Comparison of ENCODE assay signal across 9 cellular contexts in genomic region chr17:65137076-65137935, GRCh38. TPM values are rescaled to one million over a fixed set of nuclear protein-coding genes. Genes with fewer than 3 reads are reported as not detected.
DNase-seq lines count a peak whose midpoint lies in the region; ATAC-seq, FAIRE-seq and TF ChIP-seq lines count a peak whose summit lies in the region.
"Had no signal": no experiment of that assay in that cellular context is flagged by ENCODE, and none has a peak within 500 bp of the region (broad histone marks: within the 10 kb centered on the region; RNA-seq: fewer than 3 reads in every experiment).

Gene RGS9, plus strand, starts transcription at chr17:65137370. Its CDS starts 171 bp downstream, at chr17:65137541.

- peaks cover 4% of the 10 kb centered on the region; the same call in 1 of the 2 replicates for H3K23me2 ChIP-seq in H1 (ENCODE audit: low read depth, low read length)

- H3K23ac ChIP-seq in H1 (ENCODE audit: insufficient read length) (no peak within 1 kb of the TSS), mesendoderm (ENCODE audit: low read length) (no peak within 1 kb of the TSS)

- peak; percentile 95 for ATAC-seq in GM19324 (IDR thresholded peaks at IDR 0.05; ENCODE audit: low FRiP score, unreplicated experiment)
- peak; percentile 88 for ATAC-seq in HG03442 (IDR thresholded peaks at IDR 0.05; ENCODE audit: unreplicated experiment)
- ATAC-seq in activated CD8-positive, alpha-beta T cell treated with anti-CD3 and anti-CD28 coated beads, Interleukin-2, amount 10 ng/mL, durations not matched to agents 7 days and 5 days = peak; percentile 99

- H2BK12ac ChIP-seq in H1 (ENCODE audit: low read depth, low read length) = no peak within 1 kb of the TSS

- H3K4me3 Mint-ChIP-seq in activated CD8-positive, alpha-beta T cell treated with anti-CD3 and anti-CD28 coated beads, Interleukin-2, amount 10 ng/mL, durations not matched to agents 7 days and 5 days = peak within 1 kb of the TSS; percentile 70

- H2AFZ ChIP-seq in H1 (ENCODE audit: low read length) = peak within 1 kb of the TSS; percentile 92

- no peak within 1 kb of the TSS for H3K56ac ChIP-seq in H1 (replicated peaks; ENCODE audit: insufficient read length, low read depth, low read length)
- H3K56ac ChIP-seq in mesendoderm (ENCODE audit: low read length) = peak within 1 kb of the TSS; percentile 74

- POLR2A ChIA-PET in activated CD8-positive, alpha-beta T cell treated with anti-CD3 and anti-CD28 coated beads, Interleukin-2, amount 10 ng/mL, durations not matched to agents 7 days and 5 days (lab: Charles Lee) = interaction anchor here (0.6 to 1.0 kb wide), 3 partner anchors 21 to 46 kb away, joined by 3 read pairs; no protein-coding TSS in a partner anchor
- POLR2A ChIA-PET in H1 (lab: Charles Lee; ENCODE audit: partially characterized antibody) = interaction anchor here (1.5 kb wide), 1 partner anchor 14 kb away, joined by 5 read pairs; no protein-coding TSS in a partner anchor

- TF ChIP-seq POLR2A in H1 (IDR thresholded peaks at IDR 0.05; ENCODE audit: control extremely low read depth in 1 of 2, low read depth in 2 of 2, low read length in 2 of 2) = no peak

- H4K91ac ChIP-seq in H1 (replicated peaks; ENCODE audit: insufficient read length, low read length) = no peak within 1 kb of the TSS

- peak; percentile 81 to 90 (median 83) for TF ChIP-seq CTCF in H1 (IDR thresholded peaks at IDR 0.05; ENCODE audit: control extremely low read depth in 1 of 3, insufficient read depth in 1 of 3, low read depth in 1 of 3, low read length in 3 of 3)

- H3K4me3 ChIP-seq in BLaER1 (peak within 1 kb of the TSS; percentile 58), H1 (ENCODE audit: extremely low read depth in 1 of 4, insufficient read depth in 2 of 4, low read depth in 3 of 4, low read length in 4 of 4) (peak within 1 kb of the TSS; percentile 30 to 58 (median 38)), mesendoderm (ENCODE audit: low read length) (no peak within 1 kb of the TSS)

- no peaks in the 10 kb centered on the region for H3K79me1 ChIP-seq in H1 (ENCODE audit: low read depth, low read length)
- no peaks in the 10 kb centered on the region for H3K79me1 ChIP-seq in mesendoderm (ENCODE audit: low read length)

- DNase-seq in NCI-H69 (lab: John Stamatoyannopoulos, UW) = peak; percentile 90
- peak; percentile 86 for DNase-seq in activated CD8-positive, alpha-beta T cell treated with anti-CD3 and anti-CD28 coated beads, Interleukin-2, amount 10 ng/mL, durations not matched to agents 7 days and 5 days
- peak; percentile 78 to 93 for DNase-seq in H1 (ENCODE audit: low read depth in 1 of 2, low spot score in 2 of 2)
- peak; percentile 94 for DNase-seq in mesendoderm
- DNase-seq in stimulated activated CD8-positive, alpha-beta memory T cell treated with anti-CD3 and anti-CD28 coated beads, Interleukin-12 subunit alpha, Interleukin-12 subunit beta, amount 100 ng/mL, for 4 hours (ENCODE audit: low read depth) = peak; percentile 75

- peaks cover 28% of the 10 kb centered on the region for H3K27me3 Mint-ChIP-seq in activated CD8-positive, alpha-beta T cell treated with anti-CD3 and anti-CD28 coated beads, Interleukin-2, amount 10 ng/mL, durations not matched to agents 7 days and 5 days (ENCODE audit: low read depth)

- H3K36me3 ChIP-seq in BLaER1 = no peaks in the 10 kb centered on the region
- H3K36me3 ChIP-seq in H1 (ENCODE audit: control insufficient read depth in 2 of 4, insufficient read depth in 4 of 4, low read length in 3 of 4) = no peaks in the 10 kb centered on the region
- no peaks in the 10 kb centered on the region for H3K36me3 ChIP-seq in mesendoderm (ENCODE audit: control insufficient read depth, insufficient read depth, low read length)

- TF ChIP-seq RAD21 in H1 (IDR thresholded peaks at IDR 0.05 in 1 of 2, conservative IDR thresholded peaks at IDR 0.05 in 1 of 2; ENCODE audit: low read depth in 2 of 2, low read length in 2 of 2) = peak; percentile 60 to 76

- no peak for FAIRE-seq in H1 (lab: Jason Lieb, UNC)
- FAIRE-seq: TTC549 had no signal

- no peaks in the 10 kb centered on the region for H4K20me1 ChIP-seq in BLaER1
- H4K20me1 ChIP-seq in H1 (replicated peaks in 1 of 2; ENCODE audit: control insufficient read depth in 1 of 2, insufficient read depth in 2 of 2, low read length in 2 of 2) = no peaks in the 10 kb centered on the region

- H4K5ac ChIP-seq in H1 (ENCODE audit: insufficient read length, low read depth, low read length) (no peak within 1 kb of the TSS), mesendoderm (ENCODE audit: low read length) (no peak within 1 kb of the TSS)

- peak within 1 kb of the TSS; percentile 50 for H3K27ac Mint-ChIP-seq in activated CD8-positive, alpha-beta T cell treated with anti-CD3 and anti-CD28 coated beads, Interleukin-2, amount 10 ng/mL, durations not matched to agents 7 days and 5 days

- H4K8ac ChIP-seq in H1 (ENCODE audit: extremely low read depth, insufficient read depth, low read length) = no peak within 1 kb of the TSS
- H4K8ac ChIP-seq in mesendoderm (ENCODE audit: low read depth, low read length) = no peak within 1 kb of the TSS

- H3K4me2 ChIP-seq in BLaER1 = peak within 1 kb of the TSS; percentile 89
- H3K4me2 ChIP-seq in H1 (ENCODE audit: insufficient read depth in 1 of 2, low read depth in 2 of 2, low read length in 2 of 2) = peak within 1 kb of the TSS; percentile 55 to 85
- H3K4me2 ChIP-seq in mesendoderm (ENCODE audit: low read length) = peak within 1 kb of the TSS; percentile 61

- no peak within 1 kb of the TSS for H3K4ac ChIP-seq in H1 (replicated peaks; ENCODE audit: insufficient read length, low read depth, low read length)
- H3K4ac ChIP-seq in mesendoderm (ENCODE audit: low read depth, low read length) = no peak within 1 kb of the TSS

- H3K79me2 ChIP-seq in H1 (ENCODE audit: control insufficient read depth in 1 of 2, insufficient read depth in 2 of 2, low read length in 2 of 2) (no peaks in the 10 kb centered on the region), mesendoderm (ENCODE audit: control insufficient read depth, insufficient read depth, low read length) (no peaks in the 10 kb centered on the region)

- H3K27ac ChIP-seq in BLaER1 = no peak within 1 kb of the TSS
- no peak within 1 kb of the TSS for H3K27ac ChIP-seq in H1 (ENCODE audit: low read depth, low read length)
- no peak within 1 kb of the TSS for H3K27ac ChIP-seq in mesendoderm (ENCODE audit: low read depth, low read length)

- WGBS in H1 (ENCODE audit: extremely low coverage in 1 of 2, insufficient coverage in 1 of 2, insufficient read length in 1 of 2, insufficient replicate concordance in 2 of 2, low coverage in 1 of 2, low lambda C conversion rate in 2 of 2, missing lambda C conversion rate in 1 of 2), 2 experiments = 18% methylated on average over 19 of the region's 53 CpGs; no CpG with 5 or more reads in 1 of the 2 experiments
- no CpG with 5 or more reads among the region's 53 CpGs for WGBS in mesendoderm (ENCODE audit: extremely low coverage, insufficient coverage, low lambda C conversion rate)

- H3K4me1 ChIP-seq in BLaER1 = peaks cover 29% of the 10 kb centered on the region
- peaks cover 0 to 5% (median 2%) of the 10 kb centered on the region in 4 experiments; a peak in 4 of 7 replicates for H3K4me1 ChIP-seq in H1 (replicated peaks in 1 of 4; ENCODE audit: control insufficient read depth in 3 of 4, insufficient read depth in 4 of 4, low read length in 3 of 4)
- H3K4me1 ChIP-seq in mesendoderm (ENCODE audit: control insufficient read depth, low read depth, low read length) = no peaks in the 10 kb centered on the region

- H3K18ac ChIP-seq in H1 (ENCODE audit: extremely low read depth, low read length) (no peak within 1 kb of the TSS; the same call in 1 of the 2 replicates), mesendoderm (ENCODE audit: low read length) (no peak within 1 kb of the TSS)

- H3K14ac ChIP-seq in H1 (ENCODE audit: insufficient read length) = no peak within 1 kb of the TSS

- H3K27me3 ChIP-seq in BLaER1 (peaks cover 15% of the 10 kb centered on the region), H1 (replicated peaks in 1 of 4; ENCODE audit: control insufficient read depth in 3 of 4, extremely low read depth in 1 of 4, insufficient read depth in 3 of 4, low read length in 3 of 4) (peaks cover 0 to 14% (median 12%) of the 10 kb centered on the region in 4 experiments; a peak in 6 of 7 replicates), mesendoderm (ENCODE audit: insufficient read depth, low read length, poor library complexity) (no peaks in the 10 kb centered on the region)

- H2BK15ac ChIP-seq in H1 (ENCODE audit: low read length) (peak within 1 kb of the TSS; percentile 98; the same call in 1 of the 2 replicates), mesendoderm (replicated peaks; ENCODE audit: low read depth) (no peak within 1 kb of the TSS)

- no peaks in the 10 kb centered on the region for H3K9me3 Mint-ChIP-seq in activated CD8-positive, alpha-beta T cell treated with anti-CD3 and anti-CD28 coated beads, Interleukin-2, amount 10 ng/mL, durations not matched to agents 7 days and 5 days (ENCODE audit: insufficient read depth)

- CTCF ChIA-PET in activated CD8-positive, alpha-beta T cell treated with anti-CD3 and anti-CD28 coated beads, Interleukin-2, amount 10 ng/mL, durations not matched to agents 7 days and 5 days (lab: Charles Lee) = interaction anchor here (0.6 to 3.9 kb wide), 34 partner anchors 10 to 236 kb away, joined by 3 to 40 read pairs (median 4); no protein-coding TSS in a partner anchor
- CTCF ChIA-PET in H1 (lab: Charles Lee; ENCODE audit: partially characterized antibody) = interaction anchor here (0.6 to 1.9 kb wide), 15 partner anchors 9 to 58 kb away, joined by 3 to 11 read pairs (median 4); no protein-coding TSS in a partner anchor

- H2BK120ac ChIP-seq in H1 (replicated peaks; ENCODE audit: low read depth, low read length) (no peak within 1 kb of the TSS), mesendoderm (ENCODE audit: low read depth, low read length) (no peak within 1 kb of the TSS)

- H2BK5ac ChIP-seq in H1 (ENCODE audit: low read depth, low read length) (no peak within 1 kb of the TSS), mesendoderm (ENCODE audit: low read length) (no peak within 1 kb of the TSS)

- H3K36me3 Mint-ChIP-seq in activated CD8-positive, alpha-beta T cell treated with anti-CD3 and anti-CD28 coated beads, Interleukin-2, amount 10 ng/mL, durations not matched to agents 7 days and 5 days (ENCODE audit: low read depth) = no peaks in the 10 kb centered on the region

- no peak within 1 kb of the TSS; the same call in 1 of the 2 replicates for H2AK5ac ChIP-seq in H1 (ENCODE audit: low read depth, low read length)
- H2AK5ac ChIP-seq in mesendoderm (ENCODE audit: low read length) = no peak within 1 kb of the TSS

- peaks cover 36% of the 10 kb centered on the region for H3K4me1 Mint-ChIP-seq in activated CD8-positive, alpha-beta T cell treated with anti-CD3 and anti-CD28 coated beads, Interleukin-2, amount 10 ng/mL, durations not matched to agents 7 days and 5 days (ENCODE audit: low read depth)

- peak in 1 of 2 experiments; percentile 85; a peak in 1 of 3 replicates for TF ChIP-seq EP300 in H1 (IDR thresholded peaks at IDR 0.05; ENCODE audit: borderline replicate concordance in 1 of 2, low read depth in 2 of 2, low read length in 2 of 2)

- H2BK20ac ChIP-seq in H1 (ENCODE audit: low read length) = no peak within 1 kb of the TSS

- H3K9ac ChIP-seq in BLaER1 = peak within 1 kb of the TSS; percentile 40; the same call in 1 of the 2 replicates
- no peak within 1 kb of the TSS; a peak in 1 of 7 replicates for H3K9ac ChIP-seq in H1 (replicated peaks in 1 of 4; ENCODE audit: extremely low read depth in 1 of 4, low read depth in 3 of 4, low read length in 3 of 4)
- peak within 1 kb of the TSS; percentile 67 for H3K9ac ChIP-seq in mesendoderm (ENCODE audit: low read length)

- H3K9me3 ChIP-seq in BLaER1 (no peaks in the 10 kb centered on the region), H1 (ENCODE audit: insufficient read depth in 2 of 2, low read depth in 1 of 2, low read length in 1 of 2) (no peaks in the 10 kb centered on the region)

RNA-seq across cellular contexts. Expression of gene RGS9, which starts in this region (rescaled TPM):
- 1 to 10 TPM; 4.8 to 5.7 TPM for total RNA-seq in activated CD8-positive, alpha-beta T cell treated with anti-CD3 and anti-CD28 coated beads, Interleukin-2, amount 10 ng/mL, durations not matched to agents 7 days and 5 days
- 14.3 and 20.5 TPM in 2 replicates for total RNA-seq in H1 (2021; fragmentation: NEBNext Ultra II Directional; extraction: Animal tissue kit (Norgen Biotek cat#: 25700))
- polyA plus RNA-seq in H1 (2011; rRNA removed) = 7.5 and 8.9 TPM in 2 replicates
- polyA plus RNA-seq in H1 (2011; cell fraction: cytosol; rRNA removed) = 7.5 TPM
- polyA plus RNA-seq in H1 (2011; cell fraction: nucleus; rRNA removed) = 5.7 TPM
- 8.8 to 10.7 TPM (median 10.1 TPM) in 4 replicates for polyA plus RNA-seq in H1 (2012, experiment 1 of 2)
- polyA plus RNA-seq in H1 (2012, experiment 2 of 2) = 4.4 TPM
- polyA plus RNA-seq in H1 (2013, experiment 1 of 2) = 15.9 TPM
- 15.0 TPM for polyA plus RNA-seq in H1 (2013, experiment 2 of 2)
- polyA minus RNA-seq in H1 (2011; rRNA and poly(A)+ RNA removed) = 7.0 and 8.4 TPM in 2 replicates
- polyA minus RNA-seq in H1 (2011; cell fraction: cytosol; rRNA and poly(A)+ RNA removed) = 10.1 TPM
- 6.1 TPM for polyA minus RNA-seq in H1 (2011; cell fraction: nucleus; rRNA and poly(A)+ RNA removed)
- polyA plus RNA-seq in mesendoderm (2013, experiment 1 of 2) = 14.6 TPM
- 13.9 TPM for polyA plus RNA-seq in mesendoderm (2013, experiment 2 of 2)

Comparison
In these comparisons a context has a peak if more than half of its experiments do, and no peak if none do; other contexts are left out.
1. H3K9ac ChIP-seq: peak in BLaER1 (single experiment) and mesendoderm (single experiment); none in H1 (0 of 4).
2. Peak in every context shown above with its lines, with median percentiles within 50 percentile points of each other: H3K4me2 ChIP-seq, ATAC-seq and DNase-seq.